ENCODE assay signal across 15 cellular contexts in the genomic region with DNA sequence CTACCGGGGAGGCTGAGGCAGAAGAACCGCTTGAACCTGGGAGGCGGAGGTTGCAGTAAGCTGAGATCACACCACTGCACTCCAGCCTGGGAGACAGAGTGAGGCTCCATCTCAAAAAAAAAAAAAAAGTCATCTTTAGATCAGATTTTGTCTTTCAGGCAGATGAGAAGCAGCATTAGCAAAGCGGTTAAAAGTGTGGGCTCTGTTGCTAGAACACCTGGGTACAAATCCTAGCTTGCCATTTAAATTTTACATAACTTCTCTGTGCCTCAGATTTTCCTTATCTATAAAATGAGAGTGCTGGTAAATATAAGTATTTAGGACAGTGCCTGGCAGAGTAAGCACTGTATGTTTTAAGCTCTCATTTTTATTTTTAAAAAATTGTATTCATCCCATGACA. TPM values are rescaled to one million over a fixed set of nuclear protein-coding genes. Genes with fewer than 3 reads are reported as not detected.
DNase-seq lines count a peak whose midpoint lies in the region; ATAC-seq and TF ChIP-seq lines count a peak whose summit lies in the region.
"Had no signal": no experiment of that assay in that cellular context is flagged by ENCODE, and none has a peak within 500 bp of the region (broad histone marks: within the 10 kb centered on the region; RNA-seq: fewer than 3 reads in every experiment).

No MANE protein-coding gene starts in this region.

- H3K9me3 ChIP-seq in cardiac muscle cell (ENCODE audit: low read depth), result no peaks in the 10 kb centered on the region
- no peaks in the 10 kb centered on the region for H3K9me3 ChIP-seq in CD4-positive, alpha-beta memory T cell (ENCODE audit: control insufficient read depth in 1 of 2, low read length in 2 of 2)
- H3K9me3 ChIP-seq: Caco-2, HAP-1 had no signal

- H3K36me3 ChIP-seq in cardiac muscle cell (no peaks in the 10 kb centered on the region), GM23338 (ENCODE audit: insufficient read depth) (peaks cover 39% of the 10 kb centered on the region)
- H3K36me3 ChIP-seq in CD4-positive, alpha-beta memory T cell (ENCODE audit: insufficient read depth, low read length), result peaks cover 19% of the 10 kb centered on the region

- no peak for ATAC-seq in left ventricle myocardium superior
- no peak for ATAC-seq in GM23338
- ATAC-seq: CD8-positive, alpha-beta T cell had no signal

- no peaks in the 10 kb centered on the region for H3K9me2 ChIP-seq in GM23338 (ENCODE audit: insufficient read depth)

- no peak overlapping the region for H3K4me3 Mint-ChIP-seq in GM23338
- H3K4me3 Mint-ChIP-seq in CD4-positive, alpha-beta memory T cell, result no peak overlapping the region
- H3K4me3 Mint-ChIP-seq: B cell; CD8-positive, alpha-beta T cell had no signal

- DNase-seq in cardiac muscle cell (ENCODE audit: low read depth in 1 of 2, low spot score in 1 of 2) (no peak), left ventricle myocardium superior (no peak), GM23338 (ENCODE audit: low spot score) (no peak), caudate nucleus (lab: John Stamatoyannopoulos, UW) (peak in 2 of 61 donors; percentile 17 to 69), putamen (ENCODE audit: low spot score) (peak; percentile 56), NCI-H1092 treated with DMSO at 0.1 percent for 48 hours (lab: John Stamatoyannopoulos, UW) (no peak)
- no peak for DNase-seq in CD4-positive, alpha-beta memory T cell
- DNase-seq: C1 segment of cervical spinal cord; Caco-2; CD8-positive, alpha-beta T cell; DND-41; GDM1 had no signal

- peaks cover 13% of the 10 kb centered on the region for H3K4me1 ChIP-seq in cardiac muscle cell (ENCODE audit: low read depth)
- peaks cover 32% of the 10 kb centered on the region for H3K4me1 ChIP-seq in GM23338 (ENCODE audit: insufficient read depth)
- H3K4me1 ChIP-seq in CD4-positive, alpha-beta memory T cell (ENCODE audit: insufficient read depth, low read length), result peaks cover 35% of the 10 kb centered on the region
- H3K4me1 ChIP-seq: Caco-2 had no signal

- H3K4me2 ChIP-seq in GM23338, result no peak overlapping the region

- peaks cover 62% of the 10 kb centered on the region for H4K20me1 ChIP-seq in GM23338 (replicated peaks; ENCODE audit: insufficient read depth)

- H3K27ac ChIP-seq in cardiac muscle cell (peak overlapping the region; percentile 91), GM23338 (ENCODE audit: low read depth) (peak overlapping the region; percentile 14; the same call in 1 of the 2 replicates), caudate nucleus (ENCODE audit: low read depth, low read length) (peak overlapping the region; percentile 93)
- H3K27ac ChIP-seq in CD4-positive, alpha-beta memory T cell (ENCODE audit: low read depth, low read length), result no peak overlapping the region

- H3K79me2 ChIP-seq in GM23338 (replicated peaks; ENCODE audit: insufficient read depth), result peaks cover 100% of the 10 kb centered on the region

- 0 out of 2 replicates have a peak overlapping the region, but pooled peaks have one; percentile 18 for H3K27ac Mint-ChIP-seq in GM23338
- H3K27ac Mint-ChIP-seq in CD4-positive, alpha-beta memory T cell, result no peak overlapping the region
- H3K27ac Mint-ChIP-seq: B cell had no signal

- peaks cover 27% of the 10 kb centered on the region for H3K4me1 Mint-ChIP-seq in GM23338
- H3K4me1 Mint-ChIP-seq in CD4-positive, alpha-beta memory T cell, result peaks cover 18 to 41% (median 33%) of the 10 kb centered on the region in 4 donors

- CTCF ChIA-PET in CD4-positive, alpha-beta memory T cell (lab: Charles Lee; ENCODE audit: partially characterized antibody), result no interaction called here

- H2AFZ ChIP-seq in GM23338, result no peak overlapping the region

- no peaks in the 10 kb centered on the region for H3K27me3 Mint-ChIP-seq in GM23338 (ENCODE audit: insufficient read depth, low read depth, poor library complexity)
- H3K27me3 Mint-ChIP-seq in CD4-positive, alpha-beta memory T cell, result no peaks in the 10 kb centered on the region
- H3K27me3 Mint-ChIP-seq: B cell had no signal

- no peaks in the 10 kb centered on the region for H3K27me3 ChIP-seq in cardiac muscle cell
- H3K27me3 ChIP-seq in GM23338 (ENCODE audit: insufficient read depth), result no peaks in the 10 kb centered on the region
- H3K27me3 ChIP-seq in CD4-positive, alpha-beta memory T cell (ENCODE audit: insufficient read depth, low read length), result no peaks in the 10 kb centered on the region

- TF ChIP-seq CTCF in cardiac muscle cell (IDR thresholded peaks at IDR 0.05; ENCODE audit: low read depth, low read length) (no peak), GM23338 (conservative IDR thresholded peaks at IDR 0.05; ENCODE audit: low read depth in 2 of 2) (no peak)

- no peak overlapping the region for H3K4me3 ChIP-seq in cardiac muscle cell
- no peak overlapping the region for H3K4me3 ChIP-seq in GM23338
- H3K4me3 ChIP-seq in CD4-positive, alpha-beta memory T cell (ENCODE audit: low read length in 2 of 2), result no peak overlapping the region
- H3K4me3 ChIP-seq: HAP-1 had no signal

- peaks cover 47% of the 10 kb centered on the region for H3K36me3 Mint-ChIP-seq in GM23338 (ENCODE audit: low read depth)
- H3K36me3 Mint-ChIP-seq in CD4-positive, alpha-beta memory T cell, result peaks cover 14 to 55% of the 10 kb centered on the region in 2 donors

- POLR2A ChIA-PET in CD4-positive, alpha-beta memory T cell (lab: Charles Lee; ENCODE audit: partially characterized antibody), result interaction anchor here (0.8 kb wide), 1 partner anchor 945 kb away, joined by 3 read pairs; no protein-coding TSS in a partner anchor

- H3K9me3 Mint-ChIP-seq in GM23338, result no peaks in the 10 kb centered on the region
- no peaks in the 10 kb centered on the region for H3K9me3 Mint-ChIP-seq in CD4-positive, alpha-beta memory T cell
- H3K9me3 Mint-ChIP-seq: CD8-positive, alpha-beta T cell had no signal

- no peaks in the 10 kb centered on the region for H3F3A ChIP-seq in GM23338 (replicated peaks; ENCODE audit: low read depth)

- intact Hi-C loops in left ventricle myocardium superior (cut with micrococcal nuclease), result no loop called here
- intact Hi-C loops in CD4-positive, alpha-beta memory T cell (cut with micrococcal nuclease), result loop anchor here (1.0 kb wide), 1 partner anchor 9 kb away; a partner anchor contains a TSS

RNA-seq across cellular contexts. Expression of a gene that starts 8.2 kb away (rescaled TPM):
- 28.9 and 32.0 TPM in 2 replicates for total RNA-seq in cardiac muscle cell
- 16.6 and 26.9 TPM in 2 replicates for polyA plus RNA-seq in cardiac muscle cell
- total RNA-seq in left ventricle myocardium superior, result 18.6 TPM
- total RNA-seq in GM23338 (2014; rRNA removed; shearing (Covaris generic)), result 93.9 and 132 TPM in 2 replicates
- polyA plus RNA-seq in GM23338 (2016; fragmentation: Nextera tagmentation; extraction: Ambion mirVana), result 51.8 and 55.3 TPM in 2 replicates
- total RNA-seq in CD4-positive, alpha-beta memory T cell, result 10 to 100 TPM; 53.9 to 58.0 TPM
- 10 to 100 TPM; 19.4 to 22.9 TPM for polyA plus RNA-seq in CD4-positive, alpha-beta memory T cell

RNA-seq across cellular contexts. Expression of a gene that starts 8.7 kb away (rescaled TPM):
- 14.3 and 16.5 TPM in 2 replicates for total RNA-seq in cardiac muscle cell
- polyA plus RNA-seq in cardiac muscle cell, result 4.2 and 5.8 TPM in 2 replicates
- 6.6 TPM for total RNA-seq in left ventricle myocardium superior
- total RNA-seq in GM23338 (2014; rRNA removed; shearing (Covaris generic)), result 18.7 and 21.0 TPM in 2 replicates
- polyA plus RNA-seq in GM23338 (2016; fragmentation: Nextera tagmentation; extraction: Ambion mirVana), result 7.4 and 8.2 TPM in 2 replicates
- total RNA-seq in CD4-positive, alpha-beta memory T cell, result 10 to 100 TPM; 28.2 to 29.1 TPM
- polyA plus RNA-seq in CD4-positive, alpha-beta memory T cell, result 10 to 100 TPM in 1 of 2 donors, 1 to 10 TPM in 1; 8.5 to 11.0 TPM

RNA-seq across cellular contexts. Expression of a gene that starts 30.8 kb away (rescaled TPM):
- total RNA-seq in cardiac muscle cell, result 1.2 and 1.6 TPM in 2 replicates
- polyA plus RNA-seq in cardiac muscle cell, result 1.7 and 3.3 TPM in 2 replicates
- total RNA-seq in left ventricle myocardium superior, result 0.55 TPM
- total RNA-seq in GM23338 (2014; rRNA removed; shearing (Covaris generic)), result 0.80 TPM in 1 of 2 replicates, not detected in the other
- polyA plus RNA-seq in GM23338 (2016; fragmentation: Nextera tagmentation; extraction: Ambion mirVana), result 1.3 and 1.7 TPM in 2 replicates
- total RNA-seq in CD4-positive, alpha-beta memory T cell, result under 1 TPM; 0.26 to 0.30 TPM
- under 1 TPM in 1 of 2 donors, not detected in 1; 0.49 TPM for polyA plus RNA-seq in CD4-positive, alpha-beta memory T cell
- total RNA-seq: HepG2 had no signal
